Comparison of ENCODE assay signal across 8 cellular contexts in the genomic region with DNA sequence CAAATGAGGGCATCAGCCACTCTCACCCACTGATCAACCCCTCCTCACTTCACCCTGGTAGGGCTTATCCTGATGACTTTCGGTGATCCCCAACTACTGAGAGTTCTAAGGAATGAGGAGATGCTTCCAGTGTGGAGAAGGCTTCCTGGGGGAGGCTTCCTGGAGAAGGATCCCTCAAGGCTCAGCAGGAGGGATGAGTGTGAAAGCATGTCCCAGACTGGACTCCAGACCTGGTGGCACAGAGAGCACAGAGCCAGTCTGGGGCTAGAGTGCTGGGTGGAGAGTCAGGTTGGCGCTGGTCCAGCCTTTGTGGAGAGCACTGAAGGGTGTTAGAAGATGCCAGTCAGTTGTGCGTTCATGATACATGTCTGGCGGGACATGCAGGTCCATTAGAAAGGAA. TPM values are rescaled to one million over a fixed set of nuclear protein-coding genes. Genes with fewer than 3 reads are reported as not detected.
DNase-seq lines count a peak whose midpoint lies in the region; ATAC-seq and TF ChIP-seq lines count a peak whose summit lies in the region.

No MANE protein-coding gene starts in this region.

- no TSS peak for BruUV-seq in PC-3 (replicated peaks; lab: Mats Ljungman, UMichigan)

- peaks cover 50% of the 10 kb centered on the region for H3K4me1 Mint-ChIP-seq in CD14-positive monocyte

- H2AFZ ChIP-seq in PC-3 (ENCODE audit: low read length): no peak overlapping the region

- H3K36me3 Mint-ChIP-seq in CD14-positive monocyte: peaks cover 53 to 61% of the 10 kb centered on the region in 2 donors

- peaks cover 56% of the 10 kb centered on the region for H3K79me2 ChIP-seq in PC-3 (ENCODE audit: low read length)

- no peak for DNase-seq in CD14-positive monocyte (ENCODE audit: low spot score)
- no peak for DNase-seq in PC-3
- DNase-seq in epithelial cell of prostate (ENCODE audit: low read depth, low spot score): no peak
- DNase-seq in psoas muscle: peak; percentile 45 to 70
- no peak for DNase-seq in NCI-H128 (lab: John Stamatoyannopoulos, UW; ENCODE audit: unreplicated experiment)
- DNase-seq in HEK293T (ENCODE audit: extremely low spot score): no peak
- DNase-seq in NCI-H510A (lab: John Stamatoyannopoulos, UW): no peak

- peaks cover 0 to 3% (median 0%) of the 10 kb centered on the region in 7 donors for H3K9me3 Mint-ChIP-seq in CD14-positive monocyte

- no peaks in the 10 kb centered on the region for H3K9me2 ChIP-seq in PC-3 (replicated peaks; ENCODE audit: low read length)

- ATAC-seq in PC-3 (no peak), psoas muscle (peak; percentile 10 to 28 (median 22)), GM21717 (IDR thresholded peaks at IDR 0.05; ENCODE audit: unreplicated experiment) (no peak)

- H3K36me3 ChIP-seq in PC-3 (ENCODE audit: low read depth, low read length) (peaks cover 85% of the 10 kb centered on the region), psoas muscle (ENCODE audit: insufficient read depth in 1 of 2, low read depth in 1 of 2) (peaks cover 11 to 72% of the 10 kb centered on the region in 2 donors)

- H3K4me3 ChIP-seq in PC-3 (ENCODE audit: low read length): no peak overlapping the region
- H3K4me3 ChIP-seq in psoas muscle: no peak overlapping the region

- no peaks in the 10 kb centered on the region for H3K27me3 ChIP-seq in PC-3 (ENCODE audit: low read length)
- no peaks in the 10 kb centered on the region for H3K27me3 ChIP-seq in psoas muscle (ENCODE audit: insufficient read depth in 3 of 3, low read length in 2 of 3)

- H3K4me2 ChIP-seq in PC-3 (ENCODE audit: low read length): peak overlapping the region; percentile 55

- no peaks in the 10 kb centered on the region for H4K20me1 ChIP-seq in PC-3 (ENCODE audit: low read length)

- WGBS in psoas muscle, 3 donors: 40 to 73% (median 54%) methylated on average over 4 of the region's 4 CpGs

- intact Hi-C loops in CD14-positive monocyte (cut with micrococcal nuclease) (no loop called here), PC-3 (cut with micrococcal nuclease) (loop anchor here (10.0 kb wide), 1 partner anchor 148 kb away; no protein-coding TSS in a partner anchor), psoas muscle (cut with DNase I) (loop anchor here in 1 of 2 donors (5.0 kb wide), 2 partner anchors 35 to 150 kb away; no protein-coding TSS in a partner anchor)

- CTCF ChIA-PET in PC-3 (lab: Charles Lee): no interaction called here
- CTCF ChIA-PET in HEK293T (lab: Yijun Ruan, JAX): interaction anchor here (1.9 kb wide), 1 partner anchor 10 kb away, joined by 8 read pairs; no protein-coding TSS in a partner anchor

- no peaks in the 10 kb centered on the region for H3K9me3 ChIP-seq in PC-3 (ENCODE audit: low read length)
- H3K9me3 ChIP-seq in psoas muscle: no peaks in the 10 kb centered on the region

- POLR2A ChIA-PET in PC-3 (lab: Charles Lee; ENCODE audit: unreplicated experiment): no interaction called here
- POLR2A ChIA-PET in HEK293T (lab: Yijun Ruan, JAX): no interaction called here

- H3F3A ChIP-seq in PC-3 (ENCODE audit: low read length, unreplicated experiment): peaks cover 36% of the 10 kb centered on the region

- H3K4me3 Mint-ChIP-seq in CD14-positive monocyte: peak overlapping the region in 1 of 2 donors; percentile 68

- H3K27ac ChIP-seq in PC-3 (ENCODE audit: low read length) (peak overlapping the region; percentile 97), epithelial cell of prostate (peak overlapping the region; percentile 64), psoas muscle (peak overlapping the region; percentile 90)

- H3K9ac ChIP-seq in PC-3 (ENCODE audit: low read length): peak overlapping the region; percentile 80

- H3K4me1 ChIP-seq in PC-3 (ENCODE audit: insufficient read depth, low read length): peaks cover 91% of the 10 kb centered on the region
- peaks cover 33% of the 10 kb centered on the region for H3K4me1 ChIP-seq in psoas muscle

- TF ChIP-seq CTCF in CD14-positive monocyte (IDR thresholded peaks at IDR 0.05) (no peak), PC-3 (conservative IDR thresholded peaks at IDR 0.05; ENCODE audit: low read depth, low read length) (no peak), psoas muscle (IDR thresholded peaks at IDR 0.05) (no peak)

- peak overlapping the region; percentile 16 to 96 (median 81) for H3K27ac Mint-ChIP-seq in CD14-positive monocyte

- H3K27me3 Mint-ChIP-seq in CD14-positive monocyte (ENCODE audit: low read depth in 3 of 3): peaks cover 0 to 3% (median 0%) of the 10 kb centered on the region in 3 donors

TF ChIP-seq in HEK293T, 16 proteins besides CTCF, POLR2A, EP300 and RAD21:
- no peak for TF ChIP-seq ARNT (IDR thresholded peaks at IDR 0.05)
- TF ChIP-seq LEF1 (IDR thresholded peaks at IDR 0.05; ENCODE audit: borderline replicate concordance): no peak
- TF ChIP-seq SP1 (IDR thresholded peaks at IDR 0.05): no peak
- no peak for TF ChIP-seq L3MBTL2 (conservative IDR thresholded peaks at IDR 0.05)
- TF ChIP-seq ZNF384 (IDR thresholded peaks at IDR 0.05): no peak
- TF ChIP-seq ELF4 (IDR thresholded peaks at IDR 0.05): no peak
- TF ChIP-seq SUZ12 (IDR thresholded peaks at IDR 0.05): no peak
- no peak for TF ChIP-seq BHLHE40 (IDR thresholded peaks at IDR 0.05; ENCODE audit: borderline replicate concordance)
- TF ChIP-seq FOXA1 (IDR thresholded peaks at IDR 0.05): no peak
- TF ChIP-seq CTBP1 (IDR thresholded peaks at IDR 0.05; ENCODE audit: borderline replicate concordance): no peak
- TF ChIP-seq NFRKB (IDR thresholded peaks at IDR 0.05): no peak
- no peak for TF ChIP-seq HDGF (IDR thresholded peaks at IDR 0.05; ENCODE audit: borderline replicate concordance)
- TF ChIP-seq TARDBP (IDR thresholded peaks at IDR 0.05): no peak
- TF ChIP-seq FOXM1 (IDR thresholded peaks at IDR 0.05; ENCODE audit: borderline replicate concordance): no peak
- TF ChIP-seq FOXK2 (IDR thresholded peaks at IDR 0.05): no peak
- TF ChIP-seq, protein P1, sequence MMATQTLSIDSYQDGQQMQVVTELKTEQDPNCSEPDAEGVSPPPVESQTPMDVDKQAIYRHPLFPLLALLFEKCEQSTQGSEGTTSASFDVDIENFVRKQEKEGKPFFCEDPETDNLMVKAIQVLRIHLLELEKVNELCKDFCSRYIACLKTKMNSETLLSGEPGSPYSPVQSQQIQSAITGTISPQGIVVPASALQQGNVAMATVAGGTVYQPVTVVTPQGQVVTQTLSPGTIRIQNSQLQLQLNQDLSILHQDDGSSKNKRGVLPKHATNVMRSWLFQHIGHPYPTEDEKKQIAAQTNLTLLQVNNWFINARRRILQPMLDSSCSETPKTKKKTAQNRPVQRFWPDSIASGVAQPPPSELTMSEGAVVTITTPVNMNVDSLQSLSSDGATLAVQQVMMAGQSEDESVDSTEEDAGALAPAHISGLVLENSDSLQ (IDR thresholded peaks at IDR 0.05): no peak

RNA-seq across cellular contexts. Expression of a gene that starts 53.7 kb away (rescaled TPM):
- polyA plus RNA-seq in CD14-positive monocyte (under 1 TPM; 0.16 to 0.50 TPM), psoas muscle (1 to 10 TPM; 1.3 to 2.5 (median 2.5) TPM)
- total RNA-seq in PC-3 (2014; rRNA removed) (11.6 and 18.0 TPM in 2 replicates), psoas muscle (1 to 10 TPM in 3 of 4 donors, under 1 TPM in 1; 0.84 to 5.4 (median 2.7) TPM)

Comparison
In these comparisons a context has a peak if more than half of its experiments do, and no peak if none do; other contexts are left out.
1. DNase-seq: peak in psoas muscle (2 of 2); none in CD14-positive monocyte (single experiment), PC-3 (single experiment), epithelial cell of prostate (single experiment), NCI-H128 (single experiment), HEK293T (single experiment) and NCI-H510A (single experiment).
2. ATAC-seq: peak in psoas muscle (4 of 4); none in PC-3 (single experiment) and GM21717 (single experiment).
3. Peak in every context shown above with its lines, with median percentiles within 50 percentile points of each other: H3K27ac ChIP-seq.